Comparison of ENCODE assay signal across 1 cellular context in the genomic region with DNA sequence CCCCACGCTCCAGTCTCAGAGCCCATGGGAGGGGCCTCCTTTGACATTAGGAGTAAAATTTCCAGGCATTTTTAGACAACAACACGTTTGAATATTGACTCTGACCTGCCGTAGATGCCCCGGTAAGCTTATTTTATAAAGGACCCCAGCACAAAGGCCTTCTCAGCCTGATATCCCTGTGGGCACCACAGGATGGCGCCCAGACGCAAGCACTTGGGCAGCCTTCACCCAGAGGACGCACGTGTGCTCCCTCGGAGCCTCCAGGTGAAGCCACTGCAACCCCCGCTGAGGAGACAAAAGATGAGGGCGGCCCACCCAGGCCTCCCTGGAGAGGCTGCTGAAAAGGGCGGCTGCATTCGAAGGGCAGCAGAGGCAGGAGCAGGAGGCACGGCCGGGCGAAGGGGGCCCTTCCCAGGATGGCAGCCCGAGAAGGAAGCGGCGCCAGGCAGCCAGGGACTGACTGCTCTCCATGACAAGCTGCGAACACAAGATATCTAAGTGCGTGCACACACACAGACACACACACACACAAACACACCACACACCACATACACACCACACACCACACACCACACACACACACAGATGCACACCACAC.
TF ChIP-seq lines count a peak whose summit lies in the region.

No MANE protein-coding gene starts in this region.

TF ChIP-seq in K562, 482 proteins besides CTCF, POLR2A, EP300 and RAD21:
- TF ChIP-seq SMC3 (conservative IDR thresholded peaks at IDR 0.05; ENCODE audit: insufficient read depth, low read depth, low read length), result 0 out of 2 replicates have a peak, but pooled peaks have one; percentile 16
- TF ChIP-seq BHLHE40 (IDR thresholded peaks at IDR 0.05; ENCODE audit: low read length), result peak; percentile 36; the same call in 1 of the 2 replicates
- TF ChIP-seq KDM2B (CRISPR knock-in tag; IDR thresholded peaks at IDR 0.05), result no peak
